Comparison of ENCODE assay signal across 1 cellular context in the genomic region with DNA sequence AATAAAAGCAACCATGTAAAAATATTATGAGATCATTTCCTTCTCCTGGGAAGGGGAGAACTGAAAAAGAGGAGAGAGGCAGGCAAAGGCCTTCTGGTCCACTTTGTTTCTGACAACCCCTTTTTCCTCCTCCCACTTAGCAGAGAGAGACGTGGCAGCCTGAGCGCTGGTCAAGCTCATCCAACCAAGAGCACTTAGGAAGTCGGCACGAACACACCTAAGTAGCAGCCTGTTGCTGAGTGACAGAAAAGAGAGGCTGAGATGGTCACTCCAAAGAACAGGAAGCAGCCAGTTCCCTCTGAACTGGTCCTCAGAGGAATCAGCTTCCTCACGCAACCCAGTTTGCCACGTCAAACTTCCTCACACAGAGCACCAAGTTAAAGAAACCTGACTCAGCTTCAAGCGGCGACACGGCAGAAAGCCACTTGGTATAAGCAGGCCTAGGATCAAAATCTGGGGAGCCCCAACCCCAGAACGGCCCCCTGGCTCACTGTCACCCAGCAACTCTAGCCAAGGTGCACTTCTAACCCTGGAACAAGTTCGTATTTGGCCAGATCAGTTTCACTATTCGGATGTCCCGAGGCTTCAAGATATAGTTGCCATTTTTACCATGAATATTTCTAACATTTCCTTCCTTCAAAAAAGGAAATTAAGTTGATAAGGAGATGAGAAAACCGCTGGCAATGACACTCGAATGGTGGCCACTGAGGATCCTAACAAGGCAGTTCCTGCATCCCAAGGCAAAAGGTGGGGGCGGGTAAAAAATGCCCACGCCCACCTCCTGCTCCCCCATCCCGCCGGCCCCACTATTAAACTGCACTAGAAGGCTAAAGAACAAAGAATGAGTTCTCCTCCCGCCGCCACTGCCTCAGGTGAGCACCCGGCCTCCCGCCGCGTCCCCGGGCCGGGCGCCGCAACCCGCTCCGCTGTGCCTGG.
A peak's percentile ranks its signal among the peaks of the same experiment; 100 is the strongest.
TF ChIP-seq lines count a peak whose summit lies in the region.

No MANE protein-coding gene starts in this region.

TF ChIP-seq in HepG2, 621 proteins besides CTCF, POLR2A, EP300 and RAD21 (continued from another document and continues in another):
- TF ChIP-seq, protein P1, sequence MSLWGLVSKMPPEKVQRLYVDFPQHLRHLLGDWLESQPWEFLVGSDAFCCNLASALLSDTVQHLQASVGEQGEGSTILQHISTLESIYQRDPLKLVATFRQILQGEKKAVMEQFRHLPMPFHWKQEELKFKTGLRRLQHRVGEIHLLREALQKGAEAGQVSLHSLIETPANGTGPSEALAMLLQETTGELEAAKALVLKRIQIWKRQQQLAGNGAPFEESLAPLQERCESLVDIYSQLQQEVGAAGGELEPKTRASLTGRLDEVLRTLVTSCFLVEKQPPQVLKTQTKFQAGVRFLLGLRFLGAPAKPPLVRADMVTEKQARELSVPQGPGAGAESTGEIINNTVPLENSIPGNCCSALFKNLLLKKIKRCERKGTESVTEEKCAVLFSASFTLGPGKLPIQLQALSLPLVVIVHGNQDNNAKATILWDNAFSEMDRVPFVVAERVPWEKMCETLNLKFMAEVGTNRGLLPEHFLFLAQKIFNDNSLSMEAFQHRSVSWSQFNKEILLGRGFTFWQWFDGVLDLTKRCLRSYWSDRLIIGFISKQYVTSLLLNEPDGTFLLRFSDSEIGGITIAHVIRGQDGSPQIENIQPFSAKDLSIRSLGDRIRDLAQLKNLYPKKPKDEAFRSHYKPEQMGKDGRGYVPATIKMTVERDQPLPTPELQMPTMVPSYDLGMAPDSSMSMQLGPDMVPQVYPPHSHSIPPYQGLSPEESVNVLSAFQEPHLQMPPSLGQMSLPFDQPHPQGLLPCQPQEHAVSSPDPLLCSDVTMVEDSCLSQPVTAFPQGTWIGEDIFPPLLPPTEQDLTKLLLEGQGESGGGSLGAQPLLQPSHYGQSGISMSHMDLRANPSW (CRISPR knock-in tag; IDR thresholded peaks at IDR 0.05; ENCODE audit: borderline replicate concordance), result 0 out of 2 replicates have a peak, but pooled peaks have one; percentile 11
- TF ChIP-seq, protein P2, sequence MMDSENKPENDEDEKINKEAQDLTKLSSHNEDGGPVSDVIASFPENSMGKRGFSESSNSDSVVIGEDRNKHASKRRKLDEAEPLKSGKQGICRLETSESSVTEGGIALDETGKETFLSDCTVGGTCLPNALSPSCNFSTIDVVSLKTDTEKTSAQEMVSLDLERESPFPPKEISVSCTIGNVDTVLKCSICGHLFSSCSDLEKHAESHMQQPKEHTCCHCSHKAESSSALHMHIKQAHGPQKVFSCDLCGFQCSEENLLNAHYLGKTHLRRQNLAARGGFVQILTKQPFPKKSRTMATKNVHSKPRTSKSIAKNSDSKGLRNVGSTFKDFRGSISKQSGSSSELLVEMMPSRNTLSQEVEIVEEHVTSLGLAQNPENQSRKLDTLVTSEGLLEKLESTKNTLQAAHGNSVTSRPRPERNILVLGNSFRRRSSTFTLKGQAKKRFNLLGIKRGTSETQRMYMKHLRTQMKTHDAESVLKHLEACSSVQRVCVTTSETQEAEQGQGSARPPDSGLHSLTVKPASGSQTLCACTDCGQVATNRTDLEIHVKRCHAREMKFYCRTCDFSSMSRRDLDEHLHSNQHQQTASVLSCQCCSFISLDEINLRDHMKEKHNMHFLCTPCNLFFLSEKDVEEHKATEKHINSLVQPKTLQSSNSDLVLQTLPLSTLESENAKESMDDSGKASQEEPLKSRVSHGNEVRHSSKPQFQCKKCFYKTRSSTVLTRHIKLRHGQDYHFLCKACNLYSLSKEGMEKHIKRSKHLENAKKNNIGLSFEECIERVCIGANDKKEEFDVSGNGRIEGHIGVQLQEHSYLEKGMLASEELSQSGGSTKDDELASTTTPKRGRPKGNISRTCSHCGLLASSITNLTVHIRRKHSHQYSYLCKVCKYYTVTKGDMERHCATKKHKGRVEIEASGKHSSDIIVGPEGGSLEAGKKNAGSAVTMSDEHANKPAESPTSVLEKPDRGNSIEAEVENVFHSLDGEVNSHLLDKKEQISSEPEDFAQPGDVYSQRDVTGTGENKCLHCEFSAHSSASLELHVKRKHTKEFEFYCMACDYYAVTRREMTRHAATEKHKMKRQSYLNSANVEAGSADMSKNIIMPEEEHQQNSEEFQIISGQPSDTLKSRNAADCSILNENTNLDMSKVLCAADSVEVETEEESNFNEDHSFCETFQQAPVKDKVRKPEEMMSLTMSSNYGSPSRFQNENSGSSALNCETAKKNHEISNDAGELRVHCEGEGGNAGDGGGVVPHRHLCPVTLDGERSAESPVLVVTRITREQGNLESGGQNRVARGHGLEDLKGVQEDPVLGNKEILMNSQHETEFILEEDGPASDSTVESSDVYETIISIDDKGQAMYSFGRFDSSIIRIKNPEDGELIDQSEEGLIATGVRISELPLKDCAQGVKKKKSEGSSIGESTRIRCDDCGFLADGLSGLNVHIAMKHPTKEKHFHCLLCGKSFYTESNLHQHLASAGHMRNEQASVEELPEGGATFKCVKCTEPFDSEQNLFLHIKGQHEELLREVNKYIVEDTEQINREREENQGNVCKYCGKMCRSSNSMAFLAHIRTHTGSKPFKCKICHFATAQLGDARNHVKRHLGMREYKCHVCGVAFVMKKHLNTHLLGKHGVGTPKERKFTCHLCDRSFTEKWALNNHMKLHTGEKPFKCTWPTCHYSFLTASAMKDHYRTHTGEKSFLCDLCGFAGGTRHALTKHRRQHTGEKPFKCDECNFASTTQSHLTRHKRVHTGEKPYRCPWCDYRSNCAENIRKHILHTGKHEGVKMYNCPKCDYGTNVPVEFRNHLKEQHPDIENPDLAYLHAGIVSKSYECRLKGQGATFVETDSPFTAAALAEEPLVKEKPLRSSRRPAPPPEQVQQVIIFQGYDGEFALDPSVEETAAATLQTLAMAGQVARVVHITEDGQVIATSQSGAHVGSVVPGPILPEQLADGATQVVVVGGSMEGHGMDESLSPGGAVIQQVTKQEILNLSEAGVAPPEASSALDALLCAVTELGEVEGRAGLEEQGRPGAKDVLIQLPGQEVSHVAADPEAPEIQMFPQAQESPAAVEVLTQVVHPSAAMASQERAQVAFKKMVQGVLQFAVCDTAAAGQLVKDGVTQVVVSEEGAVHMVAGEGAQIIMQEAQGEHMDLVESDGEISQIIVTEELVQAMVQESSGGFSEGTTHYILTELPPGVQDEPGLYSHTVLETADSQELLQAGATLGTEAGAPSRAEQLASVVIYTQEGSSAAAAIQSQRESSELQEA (CRISPR knock-in tag; IDR thresholded peaks at IDR 0.05; ENCODE audit: not compliant biosample characterization), result no peak
- TF ChIP-seq, protein P3, sequence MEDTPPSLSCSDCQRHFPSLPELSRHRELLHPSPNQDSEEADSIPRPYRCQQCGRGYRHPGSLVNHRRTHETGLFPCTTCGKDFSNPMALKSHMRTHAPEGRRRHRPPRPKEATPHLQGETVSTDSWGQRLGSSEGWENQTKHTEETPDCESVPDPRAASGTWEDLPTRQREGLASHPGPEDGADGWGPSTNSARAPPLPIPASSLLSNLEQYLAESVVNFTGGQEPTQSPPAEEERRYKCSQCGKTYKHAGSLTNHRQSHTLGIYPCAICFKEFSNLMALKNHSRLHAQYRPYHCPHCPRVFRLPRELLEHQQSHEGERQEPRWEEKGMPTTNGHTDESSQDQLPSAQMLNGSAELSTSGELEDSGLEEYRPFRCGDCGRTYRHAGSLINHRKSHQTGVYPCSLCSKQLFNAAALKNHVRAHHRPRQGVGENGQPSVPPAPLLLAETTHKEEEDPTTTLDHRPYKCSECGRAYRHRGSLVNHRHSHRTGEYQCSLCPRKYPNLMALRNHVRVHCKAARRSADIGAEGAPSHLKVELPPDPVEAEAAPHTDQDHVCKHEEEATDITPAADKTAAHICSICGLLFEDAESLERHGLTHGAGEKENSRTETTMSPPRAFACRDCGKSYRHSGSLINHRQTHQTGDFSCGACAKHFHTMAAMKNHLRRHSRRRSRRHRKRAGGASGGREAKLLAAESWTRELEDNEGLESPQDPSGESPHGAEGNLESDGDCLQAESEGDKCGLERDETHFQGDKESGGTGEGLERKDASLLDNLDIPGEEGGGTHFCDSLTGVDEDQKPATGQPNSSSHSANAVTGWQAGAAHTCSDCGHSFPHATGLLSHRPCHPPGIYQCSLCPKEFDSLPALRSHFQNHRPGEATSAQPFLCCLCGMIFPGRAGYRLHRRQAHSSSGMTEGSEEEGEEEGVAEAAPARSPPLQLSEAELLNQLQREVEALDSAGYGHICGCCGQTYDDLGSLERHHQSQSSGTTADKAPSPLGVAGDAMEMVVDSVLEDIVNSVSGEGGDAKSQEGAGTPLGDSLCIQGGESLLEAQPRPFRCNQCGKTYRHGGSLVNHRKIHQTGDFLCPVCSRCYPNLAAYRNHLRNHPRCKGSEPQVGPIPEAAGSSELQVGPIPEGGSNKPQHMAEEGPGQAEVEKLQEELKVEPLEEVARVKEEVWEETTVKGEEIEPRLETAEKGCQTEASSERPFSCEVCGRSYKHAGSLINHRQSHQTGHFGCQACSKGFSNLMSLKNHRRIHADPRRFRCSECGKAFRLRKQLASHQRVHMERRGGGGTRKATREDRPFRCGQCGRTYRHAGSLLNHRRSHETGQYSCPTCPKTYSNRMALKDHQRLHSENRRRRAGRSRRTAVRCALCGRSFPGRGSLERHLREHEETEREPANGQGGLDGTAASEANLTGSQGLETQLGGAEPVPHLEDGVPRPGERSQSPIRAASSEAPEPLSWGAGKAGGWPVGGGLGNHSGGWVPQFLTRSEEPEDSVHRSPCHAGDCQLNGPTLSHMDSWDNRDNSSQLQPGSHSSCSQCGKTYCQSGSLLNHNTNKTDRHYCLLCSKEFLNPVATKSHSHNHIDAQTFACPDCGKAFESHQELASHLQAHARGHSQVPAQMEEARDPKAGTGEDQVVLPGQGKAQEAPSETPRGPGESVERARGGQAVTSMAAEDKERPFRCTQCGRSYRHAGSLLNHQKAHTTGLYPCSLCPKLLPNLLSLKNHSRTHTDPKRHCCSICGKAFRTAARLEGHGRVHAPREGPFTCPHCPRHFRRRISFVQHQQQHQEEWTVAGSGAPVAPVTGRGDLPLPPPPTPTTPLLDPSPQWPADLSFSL (CRISPR knock-in tag; IDR thresholded peaks at IDR 0.05), result no peak
- TF ChIP-seq MAF1 (CRISPR knock-in tag; IDR thresholded peaks at IDR 0.05; ENCODE audit: borderline replicate concordance) (no peak), KDM5B (CRISPR knock-in tag; IDR thresholded peaks at IDR 0.05; ENCODE audit: borderline replicate concordance) (no peak), SMAD1 (CRISPR knock-in tag; IDR thresholded peaks at IDR 0.05; ENCODE audit: borderline replicate concordance, low read depth) (no peak; the same call in 1 of the 2 replicates), CBX5 (CRISPR knock-in tag; IDR thresholded peaks at IDR 0.05; ENCODE audit: borderline replicate concordance) (0 out of 2 replicates have a peak, but pooled peaks have one; percentile 22), ZNF44 (CRISPR knock-in tag; IDR thresholded peaks at IDR 0.05) (no peak), ZSCAN9 (CRISPR knock-in tag; IDR thresholded peaks at IDR 0.05; ENCODE audit: borderline replicate concordance) (no peak), ZNF350 (CRISPR knock-in tag; IDR thresholded peaks at IDR 0.05; ENCODE audit: borderline replicate concordance, low read depth) (no peak), HIVEP1 (CRISPR knock-in tag; IDR thresholded peaks at IDR 0.05) (no peak), ZKSCAN5 (CRISPR knock-in tag; IDR thresholded peaks at IDR 0.05) (no peak), NR2F1 (CRISPR knock-in tag; IDR thresholded peaks at IDR 0.05) (no peak), ETV6 (CRISPR knock-in tag; conservative IDR thresholded peaks at IDR 0.05) (0 out of 2 replicates have a peak, but pooled peaks have one; percentile 45), FLYWCH1 (CRISPR knock-in tag; IDR thresholded peaks at IDR 0.05) (no peak), NCOA1 (CRISPR knock-in tag; IDR thresholded peaks at IDR 0.05) (no peak), ZNF782 (CRISPR knock-in tag; IDR thresholded peaks at IDR 0.05; ENCODE audit: borderline replicate concordance) (no peak), KLF13 (CRISPR knock-in tag; IDR thresholded peaks at IDR 0.05) (no peak), RARA (CRISPR knock-in tag; IDR thresholded peaks at IDR 0.05) (no peak), ZIK1 (CRISPR knock-in tag; IDR thresholded peaks at IDR 0.05; ENCODE audit: borderline replicate concordance, low read depth) (no peak), IKZF1 (IDR thresholded peaks at IDR 0.05) (no peak), XRCC5 (optimal IDR thresholded peaks at IDR 0.05; ENCODE audit: low read length) (no peak), ZNF432 (CRISPR knock-in tag; IDR thresholded peaks at IDR 0.05; ENCODE audit: borderline replicate concordance) (no peak)
- TF ChIP-seq, protein P4, sequence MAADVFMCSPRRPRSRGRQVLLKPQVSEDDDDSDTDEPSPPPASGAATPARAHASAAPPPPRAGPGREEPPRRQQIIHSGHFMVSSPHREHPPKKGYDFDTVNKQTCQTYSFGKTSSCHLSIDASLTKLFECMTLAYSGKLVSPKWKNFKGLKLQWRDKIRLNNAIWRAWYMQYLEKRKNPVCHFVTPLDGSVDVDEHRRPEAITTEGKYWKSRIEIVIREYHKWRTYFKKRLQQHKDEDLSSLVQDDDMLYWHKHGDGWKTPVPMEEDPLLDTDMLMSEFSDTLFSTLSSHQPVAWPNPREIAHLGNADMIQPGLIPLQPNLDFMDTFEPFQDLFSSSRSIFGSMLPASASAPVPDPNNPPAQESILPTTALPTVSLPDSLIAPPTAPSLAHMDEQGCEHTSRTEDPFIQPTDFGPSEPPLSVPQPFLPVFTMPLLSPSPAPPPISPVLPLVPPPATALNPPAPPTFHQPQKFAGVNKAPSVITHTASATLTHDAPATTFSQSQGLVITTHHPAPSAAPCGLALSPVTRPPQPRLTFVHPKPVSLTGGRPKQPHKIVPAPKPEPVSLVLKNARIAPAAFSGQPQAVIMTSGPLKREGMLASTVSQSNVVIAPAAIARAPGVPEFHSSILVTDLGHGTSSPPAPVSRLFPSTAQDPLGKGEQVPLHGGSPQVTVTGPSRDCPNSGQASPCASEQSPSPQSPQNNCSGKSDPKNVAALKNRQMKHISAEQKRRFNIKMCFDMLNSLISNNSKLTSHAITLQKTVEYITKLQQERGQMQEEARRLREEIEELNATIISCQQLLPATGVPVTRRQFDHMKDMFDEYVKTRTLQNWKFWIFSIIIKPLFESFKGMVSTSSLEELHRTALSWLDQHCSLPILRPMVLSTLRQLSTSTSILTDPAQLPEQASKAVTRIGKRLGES (CRISPR knock-in tag; IDR thresholded peaks at IDR 0.05; ENCODE audit: borderline replicate concordance), result no peak
- TF ChIP-seq, protein P5, sequence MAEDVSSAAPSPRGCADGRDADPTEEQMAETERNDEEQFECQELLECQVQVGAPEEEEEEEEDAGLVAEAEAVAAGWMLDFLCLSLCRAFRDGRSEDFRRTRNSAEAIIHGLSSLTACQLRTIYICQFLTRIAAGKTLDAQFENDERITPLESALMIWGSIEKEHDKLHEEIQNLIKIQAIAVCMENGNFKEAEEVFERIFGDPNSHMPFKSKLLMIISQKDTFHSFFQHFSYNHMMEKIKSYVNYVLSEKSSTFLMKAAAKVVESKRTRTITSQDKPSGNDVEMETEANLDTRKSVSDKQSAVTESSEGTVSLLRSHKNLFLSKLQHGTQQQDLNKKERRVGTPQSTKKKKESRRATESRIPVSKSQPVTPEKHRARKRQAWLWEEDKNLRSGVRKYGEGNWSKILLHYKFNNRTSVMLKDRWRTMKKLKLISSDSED (CRISPR knock-in tag; IDR thresholded peaks at IDR 0.05), result 0 out of 2 replicates have a peak, but pooled peaks have one; percentile 43
- TF ChIP-seq, protein P6, sequence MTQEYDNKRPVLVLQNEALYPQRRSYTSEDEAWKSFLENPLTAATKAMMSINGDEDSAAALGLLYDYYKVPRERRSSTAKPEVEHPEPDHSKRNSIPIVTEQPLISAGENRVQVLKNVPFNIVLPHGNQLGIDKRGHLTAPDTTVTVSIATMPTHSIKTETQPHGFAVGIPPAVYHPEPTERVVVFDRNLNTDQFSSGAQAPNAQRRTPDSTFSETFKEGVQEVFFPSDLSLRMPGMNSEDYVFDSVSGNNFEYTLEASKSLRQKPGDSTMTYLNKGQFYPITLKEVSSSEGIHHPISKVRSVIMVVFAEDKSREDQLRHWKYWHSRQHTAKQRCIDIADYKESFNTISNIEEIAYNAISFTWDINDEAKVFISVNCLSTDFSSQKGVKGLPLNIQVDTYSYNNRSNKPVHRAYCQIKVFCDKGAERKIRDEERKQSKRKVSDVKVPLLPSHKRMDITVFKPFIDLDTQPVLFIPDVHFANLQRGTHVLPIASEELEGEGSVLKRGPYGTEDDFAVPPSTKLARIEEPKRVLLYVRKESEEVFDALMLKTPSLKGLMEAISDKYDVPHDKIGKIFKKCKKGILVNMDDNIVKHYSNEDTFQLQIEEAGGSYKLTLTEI (CRISPR knock-in tag; conservative IDR thresholded peaks at IDR 0.05), result no peak
